ENCODE assay signal across 24 cellular contexts in genomic region chr22:46481386-46481785, GRCh38.
"Had no signal": no experiment of that assay in that cellular context is flagged by ENCODE, and none has a peak within 500 bp of the region (broad histone marks: within the 10 kb centered on the region; RNA-seq: fewer than 3 reads in every experiment).

No MANE protein-coding gene starts in this region.

- ATAC-seq: activated naive CD4-positive, alpha-beta T cell treated with anti-CD3 and anti-CD28 coated beads, Interleukin-2, amount 50 U/mL, for 72 hours; activated naive CD8-positive, alpha-beta T cell treated with anti-CD3 and anti-CD28 coated beads, Interleukin-2, amount 50 U/mL, for 24 hours; activated T-cell treated with anti-CD3 and anti-CD28 coated beads, Interleukin-2, amount 50 U/mL, for 4 hours; body of pancreas; Panc1 had no signal

- DNase-seq: activated CD4-positive, alpha-beta memory T cell treated with anti-CD3 and anti-CD28 coated beads for 36 hours; activated CD4-positive, alpha-beta T cell treated with anti-CD3 and anti-CD28 coated beads, Interleukin-2, amount 10 ng/mL, durations not matched to agents 7 days and 5 days; activated CD4-positive, CD25-positive, alpha-beta regulatory T cell; activated CD8-positive, alpha-beta memory T cell treated with anti-CD3 and anti-CD28 coated beads for 24 hours; activated effector memory CD4-positive, alpha-beta T cell treated with anti-CD3 and anti-CD28 coated beads, Interleukin-2, amount 50 U/mL, for 16 hours; activated naive CD4-positive, alpha-beta T cell treated with Interleukin-2 at 50 U/mL for 16 hours; activated naive CD8-positive, alpha-beta T cell treated with anti-CD3 and anti-CD28 coated beads, Interleukin-2, amount 50 U/mL, for 24 hours; activated T-cell treated with anti-CD3 and anti-CD28 coated beads, Interleukin-2, amount 50 U/mL, for 4 hours; amniotic stem cell; body of pancreas; central memory CD4-positive, alpha-beta T cell; cortex of kidney; Kasumi-1; NCI-H1048; NCI-H146; NCI-H1930; NCI-H526; NCI-H774; NK-92 treated with Interleukin-12 subunit alpha and Interleukin-12 subunit beta, amount 100 ng/mL, for 24 hours; OCI-M1; Right ventricle myocardium superior; T-helper 1 cell had no signal
